ENCODE assay signal across 9 cellular contexts in genomic region chr11:36492724-36493304, GRCh38. TPM values are rescaled to one million over a fixed set of nuclear protein-coding genes. Genes with fewer than 3 reads are reported as not detected.
DNase-seq lines count a peak whose midpoint lies in the region; ATAC-seq and TF ChIP-seq lines count a peak whose summit lies in the region.
"Had no signal": no experiment of that assay in that cellular context is flagged by ENCODE, and none has a peak within 500 bp of the region (broad histone marks: within the 10 kb centered on the region; RNA-seq: fewer than 3 reads in every experiment).

No MANE protein-coding gene starts in this region.

- intact Hi-C loops in esophagus squamous epithelium (cut with DNase I): loop anchor here (10.0 kb wide), 1 partner anchor 878 kb away; the partner anchor contains the start of gene FJX1
- intact Hi-C loops in posterior vena cava (cut with DNase I): loop anchor here in 1 of 2 donors (5.0 kb wide), 1 partner anchor 206 kb away; the partner anchor contains the start of gene COMMD9

- no peak overlapping the region for H3K4me2 ChIP-seq in Loucy (ENCODE audit: low read depth, low read length, poor library complexity, severe bottlenecking)

- no peaks in the 10 kb centered on the region for H3K9me3 Mint-ChIP-seq in T-cell
- no peaks in the 10 kb centered on the region for H3K9me3 Mint-ChIP-seq in natural killer cell treated with Interleukin-12 subunit alpha and Interleukin-12 subunit beta and Interleukin-15 and Interleukin-18, amount 100 ng/mL, for 72 hours

- H3K9me3 ChIP-seq in Loucy (ENCODE audit: insufficient read depth, low read depth, low read length) (no peaks in the 10 kb centered on the region), esophagus squamous epithelium (no peaks in the 10 kb centered on the region)

- peaks cover 50% of the 10 kb centered on the region for H3K36me3 Mint-ChIP-seq in T-cell
- peaks cover 27% of the 10 kb centered on the region for H3K36me3 Mint-ChIP-seq in natural killer cell treated with Interleukin-12 subunit alpha and Interleukin-12 subunit beta and Interleukin-15 and Interleukin-18, amount 100 ng/mL, for 72 hours

- CTCF ChIA-PET in T-cell (lab: Charles Lee): interaction anchor here (0.5 to 3.2 kb wide), 49 partner anchors 8 to 879 kb away, joined by 3 to 91 read pairs (median 4); partner anchors contain the start of genes COMMD9 (in 1 of the 2), PRR5L (in 1 of the 2) and TRAF6 (in 1 of the 2)

- H3K4me3 Mint-ChIP-seq in T-cell: no peak overlapping the region
- no peak overlapping the region for H3K4me3 Mint-ChIP-seq in natural killer cell treated with Interleukin-12 subunit alpha and Interleukin-12 subunit beta and Interleukin-15 and Interleukin-18, amount 100 ng/mL, for 72 hours

- TF ChIP-seq CTCF in AG10803 (conservative IDR thresholded peaks at IDR 0.05; ENCODE audit: low read length) (peak; percentile 89), GM12874 (IDR thresholded peaks at IDR 0.05; ENCODE audit: insufficient read depth, low read depth, low read length) (peak; percentile 63), Loucy (conservative IDR thresholded peaks at IDR 0.05; ENCODE audit: low read length) (peak; percentile 92), esophagus squamous epithelium (IDR thresholded peaks at IDR 0.05) (peak; percentile 20 to 76 (median 63))

- TF ChIP-seq POLR2A in esophagus squamous epithelium (IDR thresholded peaks at IDR 0.05): no peak

- no peaks in the 10 kb centered on the region for H3K27me3 Mint-ChIP-seq in T-cell
- H3K27me3 Mint-ChIP-seq in natural killer cell treated with Interleukin-12 subunit alpha and Interleukin-12 subunit beta and Interleukin-15 and Interleukin-18, amount 100 ng/mL, for 72 hours: no peaks in the 10 kb centered on the region

- H3K27ac Mint-ChIP-seq in T-cell: peak overlapping the region; percentile 34 to 40
- H3K27ac Mint-ChIP-seq in natural killer cell treated with Interleukin-12 subunit alpha and Interleukin-12 subunit beta and Interleukin-15 and Interleukin-18, amount 100 ng/mL, for 72 hours: peak overlapping the region; percentile 2 to 19

- H3K4me1 ChIP-seq in Loucy (ENCODE audit: insufficient read depth, low read length, poor library complexity, severe bottlenecking): peaks cover 17% of the 10 kb centered on the region
- H3K4me1 ChIP-seq in esophagus squamous epithelium: peaks cover 0 to 4% (median 0%) of the 10 kb centered on the region in 3 donors

- H3F3A ChIP-seq in Loucy (ENCODE audit: low read depth): peaks cover 19% of the 10 kb centered on the region

- POLR2A ChIA-PET in T-cell (lab: Charles Lee): interaction anchor here in 1 of 2 donors (1.1 kb wide), 2 partner anchors 16 to 201 kb away, joined by 3 to 6 read pairs; no protein-coding TSS in a partner anchor

- peaks cover 17 to 24% (median 20%) of the 10 kb centered on the region in 3 donors for H3K4me1 Mint-ChIP-seq in T-cell
- peaks cover 27 to 41% of the 10 kb centered on the region in 2 donors for H3K4me1 Mint-ChIP-seq in natural killer cell treated with Interleukin-12 subunit alpha and Interleukin-12 subunit beta and Interleukin-15 and Interleukin-18, amount 100 ng/mL, for 72 hours (ENCODE audit: low read depth in 2 of 2)

- peak in 3 of 4 experiments; percentile 40 to 52 (median 46) for ATAC-seq in T-cell (replicated peaks in 1 of 4)
- peak in 1 of 2 donors; percentile 44 for ATAC-seq in natural killer cell treated with Interleukin-12 subunit alpha and Interleukin-12 subunit beta and Interleukin-15 and Interleukin-18, amount 100 ng/mL, for 72 hours
- no peak for ATAC-seq in GM18873 (IDR thresholded peaks at IDR 0.05; ENCODE audit: low FRiP score, unreplicated experiment)

- H3K79me2 ChIP-seq in Loucy (ENCODE audit: insufficient read depth, low read length): peaks cover 14% of the 10 kb centered on the region; the same call in 1 of the 2 replicates

- no peak overlapping the region for H2AFZ ChIP-seq in Loucy (ENCODE audit: low read length)

- H3K27me3 ChIP-seq in Loucy (ENCODE audit: insufficient read depth, low read length, poor library complexity, severe bottlenecking) (no peaks in the 10 kb centered on the region), esophagus squamous epithelium (no peaks in the 10 kb centered on the region)

- H3K36me3 ChIP-seq in Loucy (ENCODE audit: insufficient read depth, low read length) (peaks cover 74% of the 10 kb centered on the region), esophagus squamous epithelium (peaks cover 7 to 93% (median 17%) of the 10 kb centered on the region in 3 donors)

- no peaks in the 10 kb centered on the region for H3K9me2 ChIP-seq in Loucy (replicated peaks; ENCODE audit: low read depth, low read length)

- H3K27ac ChIP-seq in esophagus squamous epithelium: no peak overlapping the region

- H3K4me3 ChIP-seq in AG10803 (ENCODE audit: low read length) (no peak overlapping the region), Loucy (ENCODE audit: low read length, poor library complexity, severe bottlenecking) (no peak overlapping the region), esophagus squamous epithelium (no peak overlapping the region)

- DNase-seq in AG10803 (ENCODE audit: low read depth) (peak; percentile 54), T-cell (peak in 8 of 34 experiments; percentile 8 to 41 (median 20)), esophagus squamous epithelium (lab: John Stamatoyannopoulos, UW) (no peak), posterior vena cava (ENCODE audit: low spot score) (no peak)
- peak; percentile 70 for DNase-seq in natural killer cell treated with Interleukin-12 subunit alpha and Interleukin-12 subunit beta and Interleukin-15 and Interleukin-18, amount 100 ng/mL, for 72 hours (ENCODE audit: low spot score)
- DNase-seq: left cardiac atrium had no signal

- H4K20me1 ChIP-seq in Loucy (ENCODE audit: insufficient read depth, low read length, poor library complexity, severe bottlenecking): no peaks in the 10 kb centered on the region

- H3K9ac ChIP-seq in Loucy (ENCODE audit: low read depth, low read length, poor library complexity, severe bottlenecking): no peak overlapping the region

RNA-seq across cellular contexts. Expression of gene TRAF6, which starts 17.3 kb away (rescaled TPM):
- 10 to 100 TPM; 17.3 to 26.0 (median 19.4) TPM for total RNA-seq in T-cell
- total RNA-seq in esophagus squamous epithelium: 10 to 100 TPM in 1 of 4 donors, 1 to 10 TPM in 3; 7.8 to 12.2 (median 7.9) TPM
- total RNA-seq in natural killer cell treated with Interleukin-12 subunit alpha and Interleukin-12 subunit beta and Interleukin-15 and Interleukin-18, amount 100 ng/mL, for 72 hours: 10 to 100 TPM; 15.3 to 25.3 TPM
- total RNA-seq in posterior vena cava: 10 to 100 TPM; 13.9 to 16.0 TPM

Comparison
In these comparisons a context has a peak if more than half of its experiments do, and no peak if none do; other contexts are left out.
1. DNase-seq: peak in AG10803 (single experiment) and natural killer cell treated with Interleukin-12 subunit alpha and Interleukin-12 subunit beta and Interleukin-15 and Interleukin-18, amount 100 ng/mL, for 72 hours (single experiment); none in esophagus squamous epithelium (single experiment) and posterior vena cava (single experiment).
2. Peak in every context shown above with its lines, with median percentiles within 50 percentile points of each other: CTCF ChIP-seq.